7 cellular contexts compared by ENCODE assay signal in genomic region chr2:3675687-3676086, GRCh38. TPM values are rescaled to one million over a fixed set of nuclear protein-coding genes. Genes with fewer than 3 reads are reported as not detected.
"Had no signal": no experiment of that assay in that cellular context is flagged by ENCODE, and none has a peak within 500 bp of the region (broad histone marks: within the 10 kb centered on the region; RNA-seq: fewer than 3 reads in every experiment).

No MANE protein-coding gene starts in this region.

- H3K9me3 Mint-ChIP-seq: IgD-negative memory B cell had no signal

- H3K36me3 Mint-ChIP-seq: IgD-negative memory B cell had no signal

- ATAC-seq: HepG2, K562 had no signal

- H3K4me3 ChIP-seq: K562 had no signal

- DNase-seq: IMR-90 had no signal

- H3K4me1 Mint-ChIP-seq: IgD-negative memory B cell had no signal

- H3K4me3 Mint-ChIP-seq: IgD-negative memory B cell had no signal

- H3K27ac ChIP-seq: HL-60 had no signal

RNA-seq across cellular contexts. Expression of gene ALLC, which starts 17.7 kb away (rescaled TPM):
- total RNA-seq: HT-29, HT1080, IMR-90, K562 had no signal

RNA-seq across cellular contexts. Expression of gene DCDC2C, which starts 27.7 kb away (rescaled TPM):
- total RNA-seq: HepG2, HT-29, IMR-90, K562 had no signal
